2 cellular contexts compared by ENCODE assay signal in genomic region chr1:16710656-16711055, GRCh38. TPM values are rescaled to one million over a fixed set of nuclear protein-coding genes. Genes with fewer than 3 reads are reported as not detected.
"Had no signal": no experiment of that assay in that cellular context is flagged by ENCODE, and none has a peak within 500 bp of the region (broad histone marks: within the 10 kb centered on the region; RNA-seq: fewer than 3 reads in every experiment).

No MANE protein-coding gene starts in this region.

RNA-seq across cellular contexts. Expression of gene RNU1-4, which starts 29.7 kb away (rescaled TPM):
- total RNA-seq: osteoblast, right atrium auricular region had no signal

RNA-seq across cellular contexts. Expression of gene RNU1-3, which starts 43.9 kb away (rescaled TPM):
- total RNA-seq: osteoblast, right atrium auricular region had no signal
